ENCODE assay signal across 16 cellular contexts in genomic region chr4:152266831-152267480, GRCh38.
DNase-seq lines count a peak whose midpoint lies in the region; ATAC-seq, FAIRE-seq and TF ChIP-seq lines count a peak whose summit lies in the region.
"Had no signal": no experiment of that assay in that cellular context is flagged by ENCODE, and none has a peak within 500 bp of the region (broad histone marks: within the 10 kb centered on the region; RNA-seq: fewer than 3 reads in every experiment).

No MANE protein-coding gene starts in this region.

- dilution Hi-C loops in mammary epithelial cell (cut with HindIII; ENCODE audit: low sequenced_read_pairs) = no loop called here

- no peaks in the 10 kb centered on the region for H3K27me3 ChIP-seq in mammary epithelial cell (ENCODE audit: insufficient read depth, low read length)
- no peaks in the 10 kb centered on the region for H3K27me3 ChIP-seq in breast epithelium
- H3K27me3 ChIP-seq in bronchial epithelial cell (ENCODE audit: control insufficient read depth, insufficient read depth, low read length) = no peaks in the 10 kb centered on the region
- H3K27me3 ChIP-seq in foreskin keratinocyte = no peaks in the 10 kb centered on the region
- H3K27me3 ChIP-seq in small intestine (ENCODE audit: control insufficient read depth in 2 of 2, insufficient read depth in 2 of 2, low read length in 2 of 2) = no peaks in the 10 kb centered on the region
- H3K27me3 ChIP-seq: BLaER1 treated with 17β-estradiol and CSF1 and Interleukin-3, amounts not matched to agents 10 nM and 100 nM had no signal

- no peak for FAIRE-seq in bronchial epithelial cell (lab: Jason Lieb, UNC)
- no peak for FAIRE-seq in small intestine (lab: Jason Lieb, UNC)
- FAIRE-seq: GM12878 had no signal

- BruUV-seq in mammary epithelial cell (replicated peaks; lab: Mats Ljungman, UMichigan) = no TSS peak

- CTCF ChIA-PET in mammary epithelial cell (lab: Charles Lee; ENCODE audit: low non-redundant PET) = no interaction called here

- TF ChIP-seq CTCF in mammary epithelial cell (conservative IDR thresholded peaks at IDR 0.05 in 1 of 2, IDR thresholded peaks at IDR 0.05 in 1 of 2; ENCODE audit: extremely low read depth in 1 of 2, insufficient read depth in 1 of 2, low read depth in 1 of 2, low read length in 2 of 2) = no peak
- TF ChIP-seq CTCF in breast epithelium (IDR thresholded peaks at IDR 0.05) = no peak
- no peak for TF ChIP-seq CTCF in bronchial epithelial cell (IDR thresholded peaks at IDR 0.05; ENCODE audit: insufficient read depth, low read length, severe bottlenecking)
- TF ChIP-seq CTCF in foreskin keratinocyte (conservative IDR thresholded peaks at IDR 0.05) = no peak

- 97% methylated on average over 3 of the region's 3 CpGs for WGBS in mammary epithelial cell (ENCODE audit: low coverage, missing lambda C conversion rate)
- 88 to 95% (median 92%) methylated on average over 3 of the region's 3 CpGs for WGBS in small intestine, 3 donors

- peak overlapping the region; percentile 3 for H2AFZ ChIP-seq in mammary epithelial cell (ENCODE audit: low read depth, low read length)

- H3K4me3 ChIP-seq in mammary epithelial cell (replicated peaks in 1 of 3; ENCODE audit: insufficient read depth in 1 of 3, low read depth in 2 of 3, low read length in 3 of 3) (no peak overlapping the region), breast epithelium (no peak overlapping the region), bronchial epithelial cell (ENCODE audit: low read depth, low read length) (no peak overlapping the region), small intestine (ENCODE audit: low read depth in 1 of 2, low read length in 2 of 2) (no peak overlapping the region)
- H3K4me3 ChIP-seq: BLaER1 treated with 17β-estradiol and CSF1 and Interleukin-3, amounts not matched to agents 10 nM and 100 nM; GM12878 had no signal

- H3K4me1 ChIP-seq in mammary epithelial cell (ENCODE audit: insufficient read depth, low read length) = peaks cover 27% of the 10 kb centered on the region
- H3K4me1 ChIP-seq in breast epithelium = no peaks in the 10 kb centered on the region
- H3K4me1 ChIP-seq in foreskin keratinocyte = peaks cover 32% of the 10 kb centered on the region
- H3K4me1 ChIP-seq in small intestine (ENCODE audit: control insufficient read depth in 2 of 2, insufficient read depth in 1 of 2, low read depth in 1 of 2, low read length in 1 of 2) = no peaks in the 10 kb centered on the region

- no peaks in the 10 kb centered on the region for H3K79me2 ChIP-seq in mammary epithelial cell (ENCODE audit: insufficient read depth, low read length)

- no peak overlapping the region for H3K9ac ChIP-seq in mammary epithelial cell (ENCODE audit: insufficient read depth, low read length)
- H3K9ac ChIP-seq: BLaER1 treated with 17β-estradiol and CSF1 and Interleukin-3, amounts not matched to agents 10 nM and 100 nM had no signal

- H3K4me2 ChIP-seq in mammary epithelial cell (ENCODE audit: insufficient read depth, low read depth, low read length) = no peak overlapping the region

- ATAC-seq in foreskin keratinocyte = no peak

- DNase-seq in mammary epithelial cell = no peak
- no peak for DNase-seq in breast epithelium (ENCODE audit: low spot score in 2 of 2)
- peak; percentile 38 for DNase-seq in bronchial epithelial cell (ENCODE audit: low read depth)
- DNase-seq in foreskin keratinocyte = no peak
- DNase-seq in Kasumi-1 (lab: John Stamatoyannopoulos, UW) = no peak
- no peak for DNase-seq in AML-193 (lab: John Stamatoyannopoulos, UW)
- no peak for DNase-seq in small intestine
- no peak for DNase-seq in AG20443 (ENCODE audit: low spot score)
- DNase-seq: Calu3; CD4-positive, alpha-beta T cell; DMS 273 treated with DMSO at 0.1 percent for 48 hours; HCEC 1CT; HFFc6 had no signal

- in situ Hi-C loops in mammary epithelial cell (cut with MboI; ENCODE audit: low sequenced_read_pairs in 2 of 2) = no loop called here

- no peaks in the 10 kb centered on the region for H4K20me1 ChIP-seq in mammary epithelial cell (ENCODE audit: insufficient read depth, low read length)
- H4K20me1 ChIP-seq: BLaER1 treated with 17β-estradiol and CSF1 and Interleukin-3, amounts not matched to agents 10 nM and 100 nM had no signal

- TF ChIP-seq POLR2A in breast epithelium (IDR thresholded peaks at IDR 0.05) = no peak

- H3K9me3 ChIP-seq in mammary epithelial cell (replicated peaks; ENCODE audit: insufficient read depth, low read length) (no peaks in the 10 kb centered on the region), breast epithelium (no peaks in the 10 kb centered on the region), small intestine (ENCODE audit: control insufficient read depth, low read depth) (no peaks in the 10 kb centered on the region)

- H3K36me3 ChIP-seq in mammary epithelial cell (ENCODE audit: insufficient read depth, low read length) (no peaks in the 10 kb centered on the region), breast epithelium (no peaks in the 10 kb centered on the region), bronchial epithelial cell (ENCODE audit: control insufficient read depth, insufficient read depth, low read length) (no peaks in the 10 kb centered on the region), small intestine (ENCODE audit: control insufficient read depth in 2 of 2, insufficient read depth in 2 of 2, low read length in 2 of 2) (no peaks in the 10 kb centered on the region)
- H3K36me3 ChIP-seq: BLaER1 treated with 17β-estradiol and CSF1 and Interleukin-3, amounts not matched to agents 10 nM and 100 nM had no signal

- H3K27ac ChIP-seq in mammary epithelial cell (ENCODE audit: insufficient read depth, low read depth, low read length) (no peak overlapping the region), breast epithelium (no peak overlapping the region), foreskin keratinocyte (peak overlapping the region; percentile 7), small intestine (ENCODE audit: low read depth in 1 of 2, low read length in 1 of 2) (no peak overlapping the region)
- H3K27ac ChIP-seq: 22Rv1; BLaER1 treated with 17β-estradiol and CSF1 and Interleukin-3, amounts not matched to agents 10 nM and 100 nM had no signal

- intact Hi-C loops in mammary epithelial cell (cut with micrococcal nuclease) (no loop called here), breast epithelium (cut with DNase I; ENCODE audit: low total_unique reads) (loop anchor here (5.0 kb wide), 1 partner anchor 385 kb away; no protein-coding TSS in a partner anchor)
